ENCODE assay signal across 1 cellular context in the genomic region with DNA sequence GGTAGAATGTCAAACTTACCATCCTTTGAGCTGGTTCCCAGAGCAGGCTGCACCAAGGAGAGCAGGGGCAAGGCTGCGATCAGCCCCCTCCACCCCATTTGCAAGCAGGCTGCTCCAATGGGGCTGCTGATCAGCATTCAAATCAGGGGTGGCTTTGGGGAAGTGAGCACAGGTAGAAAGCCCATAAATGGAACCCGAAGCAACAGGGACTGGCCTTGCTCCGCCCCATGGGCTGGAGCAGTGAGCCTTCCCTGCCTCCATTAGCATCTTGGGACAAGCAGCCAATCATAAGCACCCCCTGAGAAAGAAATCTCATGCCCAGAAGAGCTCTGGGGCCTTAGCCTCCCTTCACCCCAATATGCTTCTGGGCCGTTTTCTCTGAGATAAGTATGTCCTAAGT.
TF ChIP-seq lines count a peak whose summit lies in the region.

No MANE protein-coding gene starts in this region.

TF ChIP-seq in GM23338, 12 proteins besides CTCF, POLR2A, EP300 and RAD21 (continued from another document):
- TF ChIP-seq, protein P1, sequence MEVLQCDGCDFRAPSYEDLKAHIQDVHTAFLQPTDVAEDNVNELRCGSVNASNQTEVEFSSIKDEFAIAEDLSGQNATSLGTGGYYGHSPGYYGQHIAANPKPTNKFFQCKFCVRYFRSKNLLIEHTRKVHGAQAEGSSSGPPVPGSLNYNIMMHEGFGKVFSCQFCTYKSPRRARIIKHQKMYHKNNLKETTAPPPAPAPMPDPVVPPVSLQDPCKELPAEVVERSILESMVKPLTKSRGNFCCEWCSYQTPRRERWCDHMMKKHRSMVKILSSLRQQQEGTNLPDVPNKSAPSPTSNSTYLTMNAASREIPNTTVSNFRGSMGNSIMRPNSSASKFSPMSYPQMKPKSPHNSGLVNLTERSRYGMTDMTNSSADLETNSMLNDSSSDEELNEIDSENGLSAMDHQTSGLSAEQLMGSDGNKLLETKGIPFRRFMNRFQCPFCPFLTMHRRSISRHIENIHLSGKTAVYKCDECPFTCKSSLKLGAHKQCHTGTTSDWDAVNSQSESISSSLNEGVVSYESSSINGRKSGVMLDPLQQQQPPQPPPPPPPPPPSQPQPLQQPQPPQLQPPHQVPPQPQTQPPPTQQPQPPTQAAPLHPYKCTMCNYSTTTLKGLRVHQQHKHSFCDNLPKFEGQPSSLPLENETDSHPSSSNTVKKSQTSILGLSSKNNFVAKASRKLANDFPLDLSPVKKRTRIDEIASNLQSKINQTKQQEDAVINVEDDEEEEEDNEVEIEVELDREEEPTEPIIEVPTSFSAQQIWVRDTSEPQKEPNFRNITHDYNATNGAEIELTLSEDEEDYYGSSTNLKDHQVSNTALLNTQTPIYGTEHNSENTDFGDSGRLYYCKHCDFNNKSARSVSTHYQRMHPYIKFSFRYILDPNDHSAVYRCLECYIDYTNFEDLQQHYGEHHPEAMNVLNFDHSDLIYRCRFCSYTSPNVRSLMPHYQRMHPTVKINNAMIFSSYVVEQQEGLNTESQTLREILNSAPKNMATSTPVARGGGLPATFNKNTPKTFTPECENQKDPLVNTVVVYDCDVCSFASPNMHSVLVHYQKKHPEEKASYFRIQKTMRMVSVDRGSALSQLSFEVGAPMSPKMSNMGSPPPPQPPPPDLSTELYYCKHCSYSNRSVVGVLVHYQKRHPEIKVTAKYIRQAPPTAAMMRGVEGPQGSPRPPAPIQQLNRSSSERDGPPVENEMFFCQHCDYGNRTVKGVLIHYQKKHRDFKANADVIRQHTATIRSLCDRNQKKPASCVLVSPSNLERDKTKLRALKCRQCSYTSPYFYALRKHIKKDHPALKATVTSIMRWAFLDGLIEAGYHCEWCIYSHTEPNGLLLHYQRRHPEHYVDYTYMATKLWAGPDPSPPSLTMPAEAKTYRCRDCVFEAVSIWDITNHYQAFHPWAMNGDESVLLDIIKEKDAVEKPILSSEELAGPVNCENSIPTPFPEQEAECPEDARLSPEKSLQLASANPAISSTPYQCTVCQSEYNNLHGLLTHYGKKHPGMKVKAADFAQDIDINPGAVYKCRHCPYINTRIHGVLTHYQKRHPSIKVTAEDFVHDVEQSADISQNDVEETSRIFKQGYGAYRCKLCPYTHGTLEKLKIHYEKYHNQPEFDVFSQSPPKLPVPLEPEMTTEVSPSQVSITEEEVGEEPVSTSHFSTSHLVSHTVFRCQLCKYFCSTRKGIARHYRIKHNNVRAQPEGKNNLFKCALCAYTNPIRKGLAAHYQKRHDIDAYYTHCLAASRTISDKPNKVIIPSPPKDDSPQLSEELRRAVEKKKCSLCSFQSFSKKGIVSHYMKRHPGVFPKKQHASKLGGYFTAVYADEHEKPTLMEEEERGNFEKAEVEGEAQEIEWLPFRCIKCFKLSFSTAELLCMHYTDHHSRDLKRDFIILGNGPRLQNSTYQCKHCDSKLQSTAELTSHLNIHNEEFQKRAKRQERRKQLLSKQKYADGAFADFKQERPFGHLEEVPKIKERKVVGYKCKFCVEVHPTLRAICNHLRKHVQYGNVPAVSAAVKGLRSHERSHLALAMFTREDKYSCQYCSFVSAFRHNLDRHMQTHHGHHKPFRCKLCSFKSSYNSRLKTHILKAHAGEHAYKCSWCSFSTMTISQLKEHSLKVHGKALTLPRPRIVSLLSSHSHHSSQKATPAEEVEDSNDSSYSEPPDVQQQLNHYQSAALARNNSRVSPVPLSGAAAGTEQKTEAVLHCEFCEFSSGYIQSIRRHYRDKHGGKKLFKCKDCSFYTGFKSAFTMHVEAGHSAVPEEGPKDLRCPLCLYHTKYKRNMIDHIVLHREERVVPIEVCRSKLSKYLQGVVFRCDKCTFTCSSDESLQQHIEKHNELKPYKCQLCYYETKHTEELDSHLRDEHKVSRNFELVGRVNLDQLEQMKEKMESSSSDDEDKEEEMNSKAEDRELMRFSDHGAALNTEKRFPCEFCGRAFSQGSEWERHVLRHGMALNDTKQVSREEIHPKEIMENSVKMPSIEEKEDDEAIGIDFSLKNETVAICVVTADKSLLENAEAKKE (CRISPR knock-in tag; IDR thresholded peaks at IDR 0.05): no peak
- TF ChIP-seq NANOG (IDR thresholded peaks at IDR 0.05; ENCODE audit: borderline replicate concordance): no peak
